Comparison of ENCODE assay signal across 20 cellular contexts in the genomic region with DNA sequence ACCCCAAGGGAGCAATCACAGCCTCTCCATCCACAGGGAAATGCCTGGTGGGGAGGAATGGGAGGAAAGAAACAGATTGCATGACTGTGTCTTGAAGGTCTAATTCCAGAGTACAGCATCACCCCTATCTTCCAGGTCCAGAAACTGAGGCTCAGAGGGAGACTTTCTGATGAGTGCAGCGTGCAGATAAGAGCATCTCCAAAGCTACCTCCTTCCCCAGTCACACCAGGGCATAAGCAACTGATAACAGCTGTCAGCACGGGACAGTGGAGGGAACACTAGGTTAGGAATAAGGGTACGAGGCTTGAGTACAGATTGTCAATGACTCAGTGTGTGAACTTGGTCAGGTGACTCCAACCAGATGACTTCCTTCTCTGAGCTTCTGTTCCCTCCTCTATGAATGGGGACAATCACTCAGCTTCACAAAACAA.
DNase-seq lines count a peak whose midpoint lies in the region; ATAC-seq and TF ChIP-seq lines count a peak whose summit lies in the region.
"Had no signal": no experiment of that assay in that cellular context is flagged by ENCODE, and none has a peak within 500 bp of the region (broad histone marks: within the 10 kb centered on the region; RNA-seq: fewer than 3 reads in every experiment).

No MANE protein-coding gene starts in this region.

- H3K27me3 Mint-ChIP-seq in T-helper 17 cell, result peaks cover 44% of the 10 kb centered on the region
- H3K27me3 Mint-ChIP-seq: activated naive CD4-positive, alpha-beta T cell treated with anti-CD3 and anti-CD28 coated beads, Interleukin-2, amount 50 U/mL, for 24 hours had no signal

- TF ChIP-seq POLR2A in spleen (IDR thresholded peaks at IDR 0.05), result no peak

- no peaks in the 10 kb centered on the region for H3K36me3 Mint-ChIP-seq in T-helper 17 cell (ENCODE audit: low read depth)
- H3K36me3 Mint-ChIP-seq: activated CD8-positive, alpha-beta memory T cell treated with anti-CD3 and anti-CD28 coated beads, Interleukin-2, amount 10 ng/mL, durations not matched to agents 7 days and 5 days; activated naive CD4-positive, alpha-beta T cell treated with anti-CD3 and anti-CD28 coated beads, Interleukin-2, amount 50 U/mL, for 24 hours; IgD-negative memory B cell had no signal

- WGBS in hepatocyte (ENCODE audit: low lambda C conversion rate, missing lambda C conversion rate), result 44% methylated on average over 3 of the region's 3 CpGs
- WGBS in spleen, 5 donors, result 35 to 48% (median 38%) methylated on average over 3 of the region's 3 CpGs
- WGBS in aorta, 2 donors, result 68 to 73% methylated on average over 3 of the region's 3 CpGs

- no peak overlapping the region for H3K4me3 Mint-ChIP-seq in T-helper 17 cell
- H3K4me3 Mint-ChIP-seq: activated CD8-positive, alpha-beta memory T cell treated with anti-CD3 and anti-CD28 coated beads, Interleukin-2, amount 10 ng/mL, durations not matched to agents 7 days and 5 days; activated naive CD4-positive, alpha-beta T cell treated with anti-CD3 and anti-CD28 coated beads, Interleukin-2, amount 50 U/mL, for 24 hours; activated T-helper 1 cell treated with anti-CD3 and anti-CD28 coated beads, Interleukin-12 subunit alpha, Interleukin-12 subunit beta, Interleukin-2, Interleukin-4 antibody, amounts not matched to agents 30 ng/mL and 10 ng/mL and 1 ng/mL, durations not matched to agents 14 hours and 24 hours and 36 hours had no signal

- ATAC-seq in T-helper 17 cell (peak; percentile 28), aorta (ENCODE audit: low FRiP score) (no peak), lower lobe of right lung (no peak)
- ATAC-seq: activated CD8-positive, alpha-beta memory T cell treated with anti-CD3 and anti-CD28 coated beads, Interleukin-2, amount 10 ng/mL, durations not matched to agents 7 days and 5 days; left lung had no signal

- no peak overlapping the region for H3K4me3 ChIP-seq in hepatocyte
- H3K4me3 ChIP-seq in spleen, result no peak overlapping the region
- H3K4me3 ChIP-seq in aorta (ENCODE audit: low read length in 2 of 2), result no peak overlapping the region
- no peak overlapping the region for H3K4me3 ChIP-seq in lower lobe of right lung
- H3K4me3 ChIP-seq: A549, esophagus muscularis mucosa, left lung, uterus had no signal

- H3K36me3 ChIP-seq in hepatocyte (replicated peaks; ENCODE audit: insufficient read depth, low read depth) (no peaks in the 10 kb centered on the region), spleen (no peaks in the 10 kb centered on the region), aorta (ENCODE audit: control insufficient read depth in 1 of 2, insufficient read depth in 2 of 2, low read length in 1 of 2) (no peaks in the 10 kb centered on the region), lower lobe of right lung (no peaks in the 10 kb centered on the region)
- H3K36me3 ChIP-seq: esophagus muscularis mucosa, left lung, uterus had no signal

- H3K9me3 ChIP-seq in T-helper 17 cell (ENCODE audit: control insufficient read depth, low read length, poor library complexity, severe bottlenecking) (no peaks in the 10 kb centered on the region), hepatocyte (ENCODE audit: low read depth) (no peaks in the 10 kb centered on the region), spleen (no peaks in the 10 kb centered on the region), aorta (ENCODE audit: control insufficient read depth, low read length) (no peaks in the 10 kb centered on the region), lower lobe of right lung (no peaks in the 10 kb centered on the region)
- H3K9me3 ChIP-seq: A549, esophagus muscularis mucosa, left lung, uterus had no signal

- H3K4me1 Mint-ChIP-seq in T-helper 17 cell, result peaks cover 24% of the 10 kb centered on the region

- H3K79me2 ChIP-seq in hepatocyte, result no peaks in the 10 kb centered on the region

- TF ChIP-seq CTCF in hepatocyte (IDR thresholded peaks at IDR 0.05; ENCODE audit: poor library complexity) (no peak), spleen (IDR thresholded peaks at IDR 0.05 in 8 of 11, conservative IDR thresholded peaks at IDR 0.05 in 3 of 11) (no peak), lower lobe of right lung (IDR thresholded peaks at IDR 0.05) (no peak)

- no peaks in the 10 kb centered on the region for H3K9me2 ChIP-seq in hepatocyte (replicated peaks; ENCODE audit: insufficient read depth)

- no peak overlapping the region for H3K27ac ChIP-seq in hepatocyte
- peak overlapping the region in 2 of 8 donors; percentile 75 to 77 for H3K27ac ChIP-seq in spleen
- H3K27ac ChIP-seq in aorta (ENCODE audit: low read depth in 1 of 2, low read length in 2 of 2), result no peak overlapping the region
- H3K27ac ChIP-seq in lower lobe of right lung, result no peak overlapping the region
- H3K27ac ChIP-seq: A549, left lung had no signal

- intact Hi-C loops in spleen (cut with DNase I; ENCODE audit: low total_unique reads), result loop anchor here (5.0 kb wide), 1 partner anchor 193 kb away; no protein-coding TSS in a partner anchor
- intact Hi-C loops in aorta (cut with DNase I), result loop anchor here (5.0 to 10.0 kb wide), 2 partner anchors 356 to 358 kb away; no protein-coding TSS in a partner anchor
- intact Hi-C loops in lower lobe of right lung (cut with DNase I), result loop anchor here (10.0 kb wide), 1 partner anchor 196 kb away; no protein-coding TSS in a partner anchor

- H3K27me3 ChIP-seq in hepatocyte, result peaks cover 1% of the 10 kb centered on the region
- H3K27me3 ChIP-seq in spleen (replicated peaks in 1 of 7), result peaks cover 0 to 14% (median 0%) of the 10 kb centered on the region in 7 donors
- H3K27me3 ChIP-seq in aorta (ENCODE audit: control insufficient read depth in 1 of 2, insufficient read depth in 2 of 2, low read length in 1 of 2), result no peaks in the 10 kb centered on the region
- H3K27me3 ChIP-seq in lower lobe of right lung (ENCODE audit: low read depth), result no peaks in the 10 kb centered on the region
- H3K27me3 ChIP-seq: esophagus muscularis mucosa, uterus had no signal

- no peaks in the 10 kb centered on the region for H4K20me1 ChIP-seq in hepatocyte (ENCODE audit: insufficient read depth, poor library complexity, severe bottlenecking)

- H3K27ac Mint-ChIP-seq in T-helper 17 cell, result no peak overlapping the region
- H3K27ac Mint-ChIP-seq: activated CD8-positive, alpha-beta memory T cell treated with anti-CD3 and anti-CD28 coated beads, Interleukin-2, amount 10 ng/mL, durations not matched to agents 7 days and 5 days; activated naive CD4-positive, alpha-beta T cell treated with anti-CD3 and anti-CD28 coated beads, Interleukin-2, amount 50 U/mL, for 24 hours; activated T-helper 1 cell treated with anti-CD3 and anti-CD28 coated beads, Interleukin-12 subunit alpha, Interleukin-12 subunit beta, Interleukin-2, Interleukin-4 antibody, amounts not matched to agents 30 ng/mL and 10 ng/mL and 1 ng/mL, durations not matched to agents 14 hours and 24 hours and 36 hours; IgD-negative memory B cell had no signal

- H3K4me2 ChIP-seq in hepatocyte, result no peak overlapping the region
- H3K4me2 ChIP-seq: A549 had no signal

- H3K4me1 ChIP-seq in hepatocyte (ENCODE audit: insufficient read depth) (peaks cover 14% of the 10 kb centered on the region), spleen (peaks cover 5 to 40% (median 23%) of the 10 kb centered on the region in 6 donors), aorta (ENCODE audit: control insufficient read depth in 1 of 2, insufficient read depth in 2 of 2, low read length in 2 of 2) (no peaks in the 10 kb centered on the region), lower lobe of right lung (peaks cover 28% of the 10 kb centered on the region)

- H2AFZ ChIP-seq in hepatocyte, result no peak overlapping the region

- DNase-seq in SIG-M5 treated with dmso at 0.1 percent for 504 hours (lab: John Stamatoyannopoulos, UW; ENCODE audit: unreplicated experiment), result peak; percentile 15
- DNase-seq in SIG-M5 (lab: John Stamatoyannopoulos, UW), result no peak
- DNase-seq in T-helper 17 cell, result no peak
- peak; percentile 17 for DNase-seq in hepatocyte (ENCODE audit: low spot score)
- DNase-seq in spleen, result peak; percentile 22
- no peak for DNase-seq in stimulated activated CD8-positive, alpha-beta memory T cell treated with anti-CD3 and anti-CD28 coated beads, Interleukin-4, amount 100 ng/mL, for 48 hours
- DNase-seq in aorta, result no peak
- DNase-seq in lower lobe of right lung, result no peak
- DNase-seq: activated CD4-positive, alpha-beta T cell treated with anti-CD3 and anti-CD28 coated beads for 1 hour; activated CD8-positive, alpha-beta memory T cell treated with anti-CD3 and anti-CD28 coated beads, Interleukin-2, amount 10 ng/mL, durations not matched to agents 7 days and 5 days; effector CD8-positive, alpha-beta T cell; left lung; NCI-H2081; SW 1271; uterus had no signal

Comparison
In these comparisons a context has a peak if more than half of its experiments do, and no peak if none do; other contexts are left out.
1. DNase-seq: peak in SIG-M5 treated with dmso at 0.1 percent for 504 hours (single experiment), hepatocyte (single experiment) and spleen (single experiment); none in SIG-M5 (single experiment), T-helper 17 cell (0 of 3), stimulated activated CD8-positive, alpha-beta memory T cell treated with anti-CD3 and anti-CD28 coated beads, Interleukin-4, amount 100 ng/mL, for 48 hours (single experiment), aorta (0 of 2) and lower lobe of right lung (single experiment).